ENCODE assay signal across 9 cellular contexts in the genomic region with DNA sequence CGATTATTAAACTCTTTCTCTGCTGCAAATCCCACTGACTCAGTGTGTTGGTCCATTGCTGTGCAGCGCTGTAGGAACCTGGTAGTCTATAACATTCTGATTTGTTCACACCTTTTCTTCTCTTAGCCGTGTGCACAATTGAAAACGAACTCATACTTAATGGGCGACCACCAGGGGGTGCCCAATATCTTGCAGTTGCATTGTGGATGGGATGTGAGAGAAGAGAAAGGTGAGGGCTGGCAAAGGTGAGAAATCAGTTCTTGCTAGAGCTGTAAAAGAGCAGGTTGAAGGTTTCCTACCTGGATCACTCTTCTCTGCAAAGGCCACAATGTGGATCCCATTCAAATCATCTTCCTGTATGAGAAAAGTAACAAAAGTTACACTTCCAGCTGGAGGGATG. TPM values are rescaled to one million over a fixed set of nuclear protein-coding genes. Genes with fewer than 3 reads are reported as not detected.
DNase-seq lines count a peak whose midpoint lies in the region; ATAC-seq, FAIRE-seq and TF ChIP-seq lines count a peak whose summit lies in the region.
"Had no signal": no experiment of that assay in that cellular context is flagged by ENCODE, and none has a peak within 500 bp of the region (broad histone marks: within the 10 kb centered on the region; RNA-seq: fewer than 3 reads in every experiment).

No MANE protein-coding gene starts in this region.

- no peak overlapping the region for H3K4me2 ChIP-seq in A549
- no peak overlapping the region for H3K4me2 ChIP-seq in OCI-LY7 (ENCODE audit: low read length)
- no peak overlapping the region for H3K4me2 ChIP-seq in H1 (ENCODE audit: insufficient read depth in 1 of 2, low read depth in 2 of 2, low read length in 2 of 2)

- no peak overlapping the region for H3K4ac ChIP-seq in H1 (replicated peaks; ENCODE audit: insufficient read length, low read depth, low read length)

- H3K23ac ChIP-seq in H1 (ENCODE audit: insufficient read length), result no peak overlapping the region

- no peak overlapping the region for H2BK15ac ChIP-seq in H1 (ENCODE audit: low read length)

- no peak overlapping the region for H2AFZ ChIP-seq in OCI-LY7 (ENCODE audit: low read length)
- H2AFZ ChIP-seq in H1 (ENCODE audit: low read length), result no peak overlapping the region

- H3K14ac ChIP-seq in H1 (ENCODE audit: insufficient read length), result no peak overlapping the region

- POLR2A ChIA-PET in A549 (lab: Yijun Ruan, JAX) (no interaction called here), GM10248 (lab: Yijun Ruan, JAX) (no interaction called here), OCI-LY7 (lab: Charles Lee) (interaction anchor here (0.6 kb wide), 1 partner anchor 127 kb away, joined by 3 read pairs; no protein-coding TSS in a partner anchor), H1 (lab: Charles Lee; ENCODE audit: partially characterized antibody) (interaction anchor here (0.7 kb wide), 1 partner anchor 54 kb away, joined by 3 read pairs; no protein-coding TSS in a partner anchor)

- no peaks in the 10 kb centered on the region for H3K9me3 Mint-ChIP-seq in neural crest cell

- no peaks in the 10 kb centered on the region for H3K27me3 Mint-ChIP-seq in neural crest cell (ENCODE audit: low read depth)

- no peak overlapping the region for H3K4me3 Mint-ChIP-seq in neural crest cell

- no peak for TF ChIP-seq POLR2A in A549 (IDR thresholded peaks at IDR 0.05; ENCODE audit: low read length)
- TF ChIP-seq POLR2A in H1 (IDR thresholded peaks at IDR 0.05; ENCODE audit: control extremely low read depth in 1 of 2, low read depth in 2 of 2, low read length in 2 of 2), result no peak

- H2BK5ac ChIP-seq in H1 (ENCODE audit: low read depth, low read length), result no peak overlapping the region

- no peaks in the 10 kb centered on the region for H4K20me1 ChIP-seq in OCI-LY7 (ENCODE audit: insufficient read depth, low read length)
- H4K20me1 ChIP-seq in H1 (replicated peaks in 1 of 2; ENCODE audit: control insufficient read depth in 1 of 2, insufficient read depth in 2 of 2, low read length in 2 of 2), result no peaks in the 10 kb centered on the region

- CTCF ChIA-PET in A549 (lab: Yijun Ruan, JAX), result interaction anchor here (1.1 to 3.6 kb wide), 3 partner anchors 11 to 54 kb away, joined by 4 to 12 read pairs (median 5); no protein-coding TSS in a partner anchor
- CTCF ChIA-PET in GM10248 (lab: Yijun Ruan, JAX), result interaction anchor here (0.8 to 5.5 kb wide), 11 partner anchors 9 to 782 kb away, joined by 3 to 62 read pairs (median 5); partner anchors contain the start of gene CASQ2
- CTCF ChIA-PET in OCI-LY7 (lab: Charles Lee; ENCODE audit: unreplicated experiment), result interaction anchor here (1.6 kb wide), 1 partner anchor 11 kb away, joined by 3 read pairs; no protein-coding TSS in a partner anchor
- CTCF ChIA-PET in H1 (lab: Charles Lee; ENCODE audit: partially characterized antibody), result interaction anchor here (0.6 to 18.6 kb wide), 27 partner anchors 9 to 395 kb away, joined by 3 to 370 read pairs (median 5); partner anchors contain the start of gene CASQ2

- H3K23me2 ChIP-seq in H1 (ENCODE audit: low read depth, low read length), result no peaks in the 10 kb centered on the region

- H3K9ac ChIP-seq in H1 (replicated peaks in 1 of 4; ENCODE audit: extremely low read depth in 1 of 4, low read depth in 3 of 4, low read length in 3 of 4), result no peak overlapping the region

- 21% methylated on average over 5 of the region's 5 CpGs for WGBS in A549 (ENCODE audit: missing lambda C conversion rate)
- WGBS in H1 (ENCODE audit: extremely low coverage in 1 of 2, insufficient coverage in 1 of 2, insufficient read length in 1 of 2, insufficient replicate concordance in 2 of 2, low coverage in 1 of 2, low lambda C conversion rate in 2 of 2, missing lambda C conversion rate in 1 of 2), 2 experiments, result 56% methylated on average over 5 of the region's 5 CpGs; no CpG with 5 or more reads in 1 of the 2 experiments

- H3K79me2 ChIP-seq in OCI-LY7 (ENCODE audit: insufficient read depth, low read depth, low read length), result no peaks in the 10 kb centered on the region
- no peaks in the 10 kb centered on the region for H3K79me2 ChIP-seq in H1 (ENCODE audit: control insufficient read depth in 1 of 2, insufficient read depth in 2 of 2, low read length in 2 of 2)

- TF ChIP-seq CTCF in A549 (IDR thresholded peaks at IDR 0.05) (no peak), GM10248 (IDR thresholded peaks at IDR 0.05; ENCODE audit: control extremely low read depth, extremely low read depth, low read depth, missing control alignments) (peak; percentile 47), OCI-LY7 (conservative IDR thresholded peaks at IDR 0.05; ENCODE audit: low read length) (peak; percentile 72), H1 (IDR thresholded peaks at IDR 0.05; ENCODE audit: control extremely low read depth in 1 of 3, insufficient read depth in 1 of 3, low read depth in 1 of 3, low read length in 3 of 3) (peak; percentile 35 to 83 (median 68)), neural crest cell (conservative IDR thresholded peaks at IDR 0.05) (peak; percentile 61)

- H3K27ac ChIP-seq in A549 (no peak overlapping the region), OCI-LY7 (ENCODE audit: low read depth, low read length, poor library complexity, severe bottlenecking) (no peak overlapping the region), H1 (ENCODE audit: low read depth, low read length) (no peak overlapping the region)

- H3K9me3 ChIP-seq in A549 (no peaks in the 10 kb centered on the region), OCI-LY7 (ENCODE audit: low read length) (no peaks in the 10 kb centered on the region), H1 (ENCODE audit: insufficient read depth in 2 of 2, low read depth in 1 of 2, low read length in 1 of 2) (no peaks in the 10 kb centered on the region)

- peak in 1 of 2 experiments; percentile 21 for DNase-seq in A549 (ENCODE audit: low read depth in 1 of 2, low spot score in 1 of 2)
- peak; percentile 29 for DNase-seq in GM10248 (ENCODE audit: extremely low spot score)
- peak; percentile 31 for DNase-seq in OCI-LY7 (ENCODE audit: low spot score)
- DNase-seq in H1 (ENCODE audit: low read depth in 1 of 2, low spot score in 2 of 2), result peak in 1 of 2 experiments; percentile 81
- DNase-seq in neural crest cell (ENCODE audit: low read depth, low spot score), result peak; percentile 36
- DNase-seq in NCI-H510A (lab: John Stamatoyannopoulos, UW), result no peak

- no peak for FAIRE-seq in A549 (lab: Jason Lieb, UNC)
- FAIRE-seq in H1 (lab: Jason Lieb, UNC), result no peak
- FAIRE-seq: colon had no signal

- no peaks in the 10 kb centered on the region for H3K79me1 ChIP-seq in H1 (ENCODE audit: low read depth, low read length)

- no peak overlapping the region for H2AK5ac ChIP-seq in H1 (ENCODE audit: low read depth, low read length)

- no peaks in the 10 kb centered on the region for H3K4me1 Mint-ChIP-seq in neural crest cell

- TF ChIP-seq RAD21 in A549 (conservative IDR thresholded peaks at IDR 0.05 in 1 of 2, IDR thresholded peaks at IDR 0.05 in 1 of 2) (peak; percentile 37 to 47; a peak in 4 of 5 replicates), H1 (IDR thresholded peaks at IDR 0.05 in 1 of 2, conservative IDR thresholded peaks at IDR 0.05 in 1 of 2; ENCODE audit: low read depth in 2 of 2, low read length in 2 of 2) (peak; percentile 85 to 92)

- intact Hi-C loops in OCI-LY7 (cut with micrococcal nuclease; ENCODE audit: unreplicated experiment), result loop anchor here (10.0 kb wide), 1 partner anchor 57 kb away; no protein-coding TSS in a partner anchor

- BruUV-seq in OCI-LY7 (replicated peaks; lab: Mats Ljungman, UMichigan), result no TSS peak

- H3K27me3 ChIP-seq in H1 (replicated peaks in 1 of 4; ENCODE audit: control insufficient read depth in 3 of 4, extremely low read depth in 1 of 4, insufficient read depth in 3 of 4, low read length in 3 of 4), result no peaks in the 10 kb centered on the region

- H3K18ac ChIP-seq in H1 (ENCODE audit: extremely low read depth, low read length), result no peak overlapping the region

- H2BK20ac ChIP-seq in H1 (ENCODE audit: low read length), result no peak overlapping the region

- H3K4me3 ChIP-seq in A549 (no peak overlapping the region), OCI-LY7 (ENCODE audit: low read depth, low read length, poor library complexity, severe bottlenecking) (no peak overlapping the region), H1 (ENCODE audit: extremely low read depth in 1 of 4, insufficient read depth in 2 of 4, low read depth in 3 of 4, low read length in 4 of 4) (no peak overlapping the region)

- no peak overlapping the region for H4K91ac ChIP-seq in H1 (replicated peaks; ENCODE audit: insufficient read length, low read length)

- H3K36me3 ChIP-seq in OCI-LY7 (ENCODE audit: insufficient read depth, low read length), result no peaks in the 10 kb centered on the region
- H3K36me3 ChIP-seq in H1 (ENCODE audit: control insufficient read depth in 2 of 4, insufficient read depth in 4 of 4, low read length in 3 of 4), result no peaks in the 10 kb centered on the region

- TF ChIP-seq EP300 in A549 (IDR thresholded peaks at IDR 0.05) (no peak), H1 (IDR thresholded peaks at IDR 0.05; ENCODE audit: borderline replicate concordance in 1 of 2, low read depth in 2 of 2, low read length in 2 of 2) (no peak)

- H4K8ac ChIP-seq in H1 (ENCODE audit: extremely low read depth, insufficient read depth, low read length), result no peak overlapping the region

- no peak overlapping the region for H2BK120ac ChIP-seq in H1 (replicated peaks; ENCODE audit: low read depth, low read length)

- H3K56ac ChIP-seq in H1 (replicated peaks; ENCODE audit: insufficient read length, low read depth, low read length), result no peak overlapping the region

- no peak overlapping the region for H4K5ac ChIP-seq in H1 (ENCODE audit: insufficient read length, low read depth, low read length)

- no peak overlapping the region for H2BK12ac ChIP-seq in H1 (ENCODE audit: low read depth, low read length)

- ATAC-seq in A549 (peak in 1 of 2 experiments; percentile 51; a peak in 2 of 6 replicates), GM21529 (IDR thresholded peaks at IDR 0.05; ENCODE audit: unreplicated experiment) (no peak), HG02588 (IDR thresholded peaks at IDR 0.05; ENCODE audit: unreplicated experiment) (no peak)

- no peaks in the 10 kb centered on the region for H3K9me2 ChIP-seq in OCI-LY7 (ENCODE audit: insufficient read depth, low read length)

- no peaks in the 10 kb centered on the region for H3K4me1 ChIP-seq in A549
- H3K4me1 ChIP-seq in OCI-LY7 (ENCODE audit: insufficient read depth, low read length, poor library complexity, severe bottlenecking), result no peaks in the 10 kb centered on the region
- H3K4me1 ChIP-seq in H1 (replicated peaks in 1 of 4; ENCODE audit: control insufficient read depth in 3 of 4, insufficient read depth in 4 of 4, low read length in 3 of 4), result peaks cover 0 to 4% (median 0%) of the 10 kb centered on the region in 4 experiments; a peak in 3 of 7 replicates

- no peak overlapping the region for H3K27ac Mint-ChIP-seq in neural crest cell (ENCODE audit: unreplicated experiment)

- no peaks in the 10 kb centered on the region for H3K36me3 Mint-ChIP-seq in neural crest cell (ENCODE audit: low read depth)

RNA-seq across cellular contexts. Expression of gene CASQ2, which starts 51.0 kb away (rescaled TPM):
- polyA plus RNA-seq in A549 (2011; rRNA removed), result not detected in 2 replicates
- not detected in 2 replicates for polyA plus RNA-seq in A549 (2012; cell fraction: cytosol; rRNA removed)
- not detected in 2 replicates for polyA plus RNA-seq in A549 (2012; cell fraction: nucleus; rRNA removed)
- polyA plus RNA-seq in A549 (2017; fragmentation: RNase III; extraction: RNeasy Plus Mini Kit Qiagen cat#74134 plus additional on column Dnase treatment), result not detected in 3 replicates
- polyA minus RNA-seq in A549 (2011; rRNA and poly(A)+ RNA removed), result not detected in 2 replicates
- total RNA-seq in OCI-LY7 (2014; rRNA removed; shearing (Covaris generic)), result not detected in 2 replicates
- total RNA-seq in OCI-LY7 (2022), result not detected in 2 replicates
- total RNA-seq in H1 (2021; fragmentation: NEBNext Ultra II Directional; extraction: Animal tissue kit (Norgen Biotek cat#: 25700)), result not detected in 2 replicates
- not detected in 2 replicates for polyA plus RNA-seq in H1 (2011; rRNA removed)
- not detected for polyA plus RNA-seq in H1 (2011; cell fraction: cytosol; rRNA removed)
- polyA plus RNA-seq in H1 (2011; cell fraction: nucleus; rRNA removed), result not detected
- polyA plus RNA-seq in H1 (2012, experiment 1 of 2), result not detected in 4 replicates
- polyA plus RNA-seq in H1 (2012, experiment 2 of 2), result not detected
- not detected for polyA plus RNA-seq in H1 (2013, experiment 1 of 2)
- not detected for polyA plus RNA-seq in H1 (2013, experiment 2 of 2)
- not detected in 2 replicates for polyA minus RNA-seq in H1 (2011; rRNA and poly(A)+ RNA removed)
- not detected for polyA minus RNA-seq in H1 (2011; cell fraction: cytosol; rRNA and poly(A)+ RNA removed)
- polyA minus RNA-seq in H1 (2011; cell fraction: nucleus; rRNA and poly(A)+ RNA removed), result not detected
- 0.11 and 0.12 TPM in 2 replicates for total RNA-seq in neural crest cell

Comparison
In these comparisons a context has a peak if more than half of its experiments do, and no peak if none do; other contexts are left out.
1. POLR2A ChIA-PET loops: an anchor here in OCI-LY7 (0.6 kb wide) and H1 (0.7 kb wide); none called in A549 and GM10248.
2. Of the 18 proteins assayed by ChIP-seq in both H1 and A549: peak only in H1: CTCF, E2F6 and MAX; only in A549: none; in both: RAD21; in neither: 14.